7 cellular contexts compared by ENCODE assay signal in the genomic region with DNA sequence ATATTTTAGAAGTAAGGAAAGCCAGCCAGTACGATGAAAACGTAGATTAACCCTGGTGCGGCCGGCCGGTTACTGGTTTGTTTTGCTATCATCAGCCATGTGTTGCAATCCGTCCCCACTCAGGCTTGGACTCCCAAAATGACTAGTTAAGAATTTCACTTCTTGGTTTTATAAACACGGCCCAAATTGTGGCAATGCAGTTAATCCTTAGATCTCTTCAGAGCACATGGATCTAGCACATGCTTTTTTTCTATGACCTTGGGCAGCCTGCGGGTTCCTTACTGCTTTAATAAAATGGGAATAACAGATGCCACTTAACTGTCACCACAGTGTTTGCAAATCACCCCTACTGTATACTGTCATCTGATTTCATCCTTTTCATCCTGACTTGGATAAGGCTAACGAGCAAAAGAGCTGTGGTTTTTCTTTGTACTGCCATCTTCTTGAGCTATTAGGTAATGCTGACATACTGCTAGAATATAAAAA. TPM values are rescaled to one million over a fixed set of nuclear protein-coding genes. Genes with fewer than 3 reads are reported as not detected.
DNase-seq lines count a peak whose midpoint lies in the region; ATAC-seq and TF ChIP-seq lines count a peak whose summit lies in the region.

No MANE protein-coding gene starts in this region.

- H3K27ac ChIP-seq in foreskin keratinocyte: peak overlapping the region; percentile 83

- H3K4me3 Mint-ChIP-seq in activated B cell treated with CpG ODN at 0.5 μM for 24 hours (peak overlapping the region; percentile 84), progenitor cell of endocrine pancreas (ENCODE audit: low read depth) (peak overlapping the region; percentile 90)

- peak; percentile 7 for ATAC-seq in activated B cell treated with CpG ODN at 0.5 μM for 24 hours (ENCODE audit: low read depth)
- ATAC-seq in foreskin keratinocyte: no peak
- ATAC-seq in HG03159 (IDR thresholded peaks at IDR 0.05; ENCODE audit: unreplicated experiment): no peak

- H3K27ac Mint-ChIP-seq in activated B cell treated with CpG ODN at 0.5 μM for 24 hours (peak overlapping the region; percentile 80), progenitor cell of endocrine pancreas (peak overlapping the region; percentile 96)

- H3K4me1 Mint-ChIP-seq in activated B cell treated with CpG ODN at 0.5 μM for 24 hours: peaks cover 33% of the 10 kb centered on the region
- peaks cover 29% of the 10 kb centered on the region for H3K4me1 Mint-ChIP-seq in progenitor cell of endocrine pancreas (ENCODE audit: low read depth)

- H3K9me3 Mint-ChIP-seq in activated B cell treated with CpG ODN at 0.5 μM for 24 hours (no peaks in the 10 kb centered on the region), progenitor cell of endocrine pancreas (ENCODE audit: low read depth) (peaks cover 10% of the 10 kb centered on the region)

- no peaks in the 10 kb centered on the region for H3K27me3 ChIP-seq in foreskin keratinocyte

- H3K36me3 Mint-ChIP-seq in activated B cell treated with CpG ODN at 0.5 μM for 24 hours (ENCODE audit: low read depth) (peaks cover 3% of the 10 kb centered on the region), progenitor cell of endocrine pancreas (ENCODE audit: insufficient read depth) (peaks cover 20% of the 10 kb centered on the region)

- peak; percentile 39 for DNase-seq in ELR (ENCODE audit: low read depth)
- peak; percentile 22 for DNase-seq in HuH-7.5 (ENCODE audit: low spot score)
- DNase-seq in activated B cell treated with CpG ODN at 0.5 μM for 24 hours: no peak
- peak in 1 of 2 donors; percentile 15 for DNase-seq in foreskin keratinocyte
- DNase-seq in progenitor cell of endocrine pancreas (ENCODE audit: low spot score, unreplicated experiment): no peak
- DNase-seq in NCI-H1092 (lab: John Stamatoyannopoulos, UW): no peak

- TF ChIP-seq CTCF in activated B cell treated with CpG ODN at 0.5 μM for 24 hours (IDR thresholded peaks at IDR 0.05) (no peak), foreskin keratinocyte (conservative IDR thresholded peaks at IDR 0.05) (peak; percentile 31), progenitor cell of endocrine pancreas (IDR thresholded peaks at IDR 0.05; ENCODE audit: unreplicated experiment) (peak; percentile 14)

- POLR2A ChIA-PET in activated B cell treated with CpG ODN at 0.5 μM for 24 hours (lab: Charles Lee): interaction anchor here (1.2 to 3.0 kb wide), 3 partner anchors 85 to 473 kb away, joined by 3 to 14 read pairs (median 4); a partner anchor contains a TSS

- H3K4me1 ChIP-seq in foreskin keratinocyte: peaks cover 14% of the 10 kb centered on the region

- CTCF ChIA-PET in activated B cell treated with CpG ODN at 0.5 μM for 24 hours (lab: Charles Lee): interaction anchor here (1.6 kb wide), 3 partner anchors 33 to 603 kb away, joined by 4 to 5 read pairs (median 5); no protein-coding TSS in a partner anchor

- intact Hi-C loops in activated B cell treated with CpG ODN at 0.5 μM for 24 hours (cut with micrococcal nuclease): loop anchor here (1.0 kb wide), 1 partner anchor 95 kb away; no protein-coding TSS in a partner anchor

- H3K27me3 Mint-ChIP-seq in activated B cell treated with CpG ODN at 0.5 μM for 24 hours (no peaks in the 10 kb centered on the region), progenitor cell of endocrine pancreas (no peaks in the 10 kb centered on the region)

RNA-seq across cellular contexts. Expression of a gene that starts 1.5 kb away (rescaled TPM):
- total RNA-seq in activated B cell treated with CpG ODN at 0.5 μM for 24 hours (19.7 and 24.2 TPM in 2 replicates), foreskin keratinocyte (34.6 and 36.4 TPM in 2 replicates), progenitor cell of endocrine pancreas (228 and 247 TPM in 2 replicates)
- polyA plus RNA-seq in foreskin keratinocyte: 25.0 and 26.4 TPM in 2 replicates

Comparison
In these comparisons a context has a peak if more than half of its experiments do, and no peak if none do; other contexts are left out.
1. DNase-seq: peak in ELR (single experiment) and HuH-7.5 (single experiment); none in activated B cell treated with CpG ODN at 0.5 μM for 24 hours (single experiment), progenitor cell of endocrine pancreas (single experiment) and NCI-H1092 (single experiment).